ENCODE assay signal across 8 cellular contexts in genomic region chr18:44799422-44800421, GRCh38.
A peak's percentile ranks its signal among the peaks of the same experiment; 100 is the strongest.
DNase-seq lines count a peak whose midpoint lies in the region; ATAC-seq and TF ChIP-seq lines count a peak whose summit lies in the region.

No MANE protein-coding gene starts in this region.

- no peak overlapping the region for H4K91ac ChIP-seq in H9 (ENCODE audit: insufficient read length, low read depth, low read length)

- H3K79me1 ChIP-seq in H9 (ENCODE audit: insufficient read depth, low read depth, low read length, poor library complexity, severe bottlenecking), result no peaks in the 10 kb centered on the region

- peak; percentile 53 for ATAC-seq in GM21360 (IDR thresholded peaks at IDR 0.05; ENCODE audit: unreplicated experiment)
- peak; percentile 83 for ATAC-seq in HG03457 (IDR thresholded peaks at IDR 0.05; ENCODE audit: unreplicated experiment)

- H3K36me3 Mint-ChIP-seq in endothelial cell (ENCODE audit: low read depth, unreplicated experiment) (peaks cover 70% of the 10 kb centered on the region), H9 (ENCODE audit: insufficient read depth in 1 of 3, low read depth in 3 of 3) (peaks cover 5 to 12% (median 7%) of the 10 kb centered on the region in 3 experiments)

- no peak overlapping the region for H2BK15ac ChIP-seq in H9 (ENCODE audit: low read depth, low read length)

- CTCF ChIA-PET in GM10248 (lab: Yijun Ruan, JAX), result interaction anchor here (0.9 to 1.8 kb wide), 8 partner anchors 9 to 413 kb away, joined by 3 to 7 read pairs (median 4); no protein-coding TSS in a partner anchor

- no peak overlapping the region for H4K8ac ChIP-seq in H9 (replicated peaks; ENCODE audit: insufficient read length, low read depth, low read length)

- H3T11ph ChIP-seq in H9 (ENCODE audit: low read length), result no peak overlapping the region

- peaks cover 28% of the 10 kb centered on the region for H3K4me1 Mint-ChIP-seq in endothelial cell (ENCODE audit: unreplicated experiment)
- H3K4me1 Mint-ChIP-seq in H9, result peaks cover 20 to 22% of the 10 kb centered on the region in 2 experiments

- no peak overlapping the region for H4K5ac ChIP-seq in H9 (ENCODE audit: insufficient read length, low read depth, low read length)

- H2BK5ac ChIP-seq in H9 (ENCODE audit: insufficient read length, low read length), result no peak overlapping the region

- H4K20me1 ChIP-seq in H9 (ENCODE audit: control insufficient read depth, insufficient read depth, insufficient read length), result no peaks in the 10 kb centered on the region

- H3K27ac ChIP-seq in H9 (ENCODE audit: insufficient read length, low read depth, low read length), result no peak overlapping the region

- H3K79me2 ChIP-seq in H9 (ENCODE audit: insufficient read depth, low read length), result no peaks in the 10 kb centered on the region

- no peaks in the 10 kb centered on the region for H3K27me3 ChIP-seq in H9 (ENCODE audit: insufficient read depth, low read length)

- H3K27ac Mint-ChIP-seq in endothelial cell (ENCODE audit: unreplicated experiment) (no peak overlapping the region), H9 (no peak overlapping the region)

- H2BK12ac ChIP-seq in H9 (ENCODE audit: insufficient read length, low read depth, low read length), result no peak overlapping the region

- WGBS in H9 (ENCODE audit: extremely low coverage, insufficient read length, low lambda C conversion rate), result no CpG with 5 or more reads among the region's 5 CpGs

- POLR2A ChIA-PET in GM10248 (lab: Yijun Ruan, JAX), result no interaction called here

- TF ChIP-seq CTCF in GM10248 (IDR thresholded peaks at IDR 0.05; ENCODE audit: control extremely low read depth, extremely low read depth, low read depth, missing control alignments) (no peak), endothelial cell (IDR thresholded peaks at IDR 0.05; ENCODE audit: unreplicated experiment) (no peak), H9 (conservative IDR thresholded peaks at IDR 0.05) (no peak)

- no peak overlapping the region for H3K56ac ChIP-seq in H9 (ENCODE audit: insufficient read length, low read depth, low read length)

- H2AFZ ChIP-seq in H9 (ENCODE audit: low read length), result no peak overlapping the region

- H3K4me3 Mint-ChIP-seq in endothelial cell (ENCODE audit: unreplicated experiment), result peak overlapping the region; percentile 81
- no peak overlapping the region for H3K4me3 Mint-ChIP-seq in H9

- H2BK20ac ChIP-seq in H9 (ENCODE audit: low read depth, low read length, poor library complexity, severe bottlenecking), result no peak overlapping the region

- peaks cover 6% of the 10 kb centered on the region; the same call in 1 of the 2 replicates for H3K4me1 ChIP-seq in H9 (ENCODE audit: insufficient read depth, low read length)

- no peak overlapping the region for H3K9ac ChIP-seq in H9 (ENCODE audit: extremely low read depth, insufficient read length, low read length)

- H3K9me3 Mint-ChIP-seq in endothelial cell (ENCODE audit: unreplicated experiment), result peaks cover 3% of the 10 kb centered on the region
- peaks cover 3 to 5% of the 10 kb centered on the region in 2 experiments; a peak in 4 of 5 replicates for H3K9me3 Mint-ChIP-seq in H9

- no peak overlapping the region for H3K23ac ChIP-seq in H9 (ENCODE audit: insufficient read length, low read depth, low read length)

- H2AK5ac ChIP-seq in H9 (ENCODE audit: insufficient read length, low read length), result no peak overlapping the region

- DNase-seq in GM10248 (ENCODE audit: extremely low spot score) (peak; percentile 32), endothelial cell (ENCODE audit: low spot score) (no peak), T1000 (lab: John Stamatoyannopoulos, UW) (no peak), NCI-H1417 treated with DMSO at 0.1 percent for 48 hours (lab: John Stamatoyannopoulos, UW) (no peak), H4 (ENCODE audit: low spot score) (no peak), H9 (no peak)

- H3K23me2 ChIP-seq in H9 (ENCODE audit: insufficient read length, low read depth, low read length, poor library complexity, severe bottlenecking), result no peaks in the 10 kb centered on the region

- H3K14ac ChIP-seq in H9 (ENCODE audit: insufficient read depth, low read length), result no peak overlapping the region

- H2BK120ac ChIP-seq in H9 (ENCODE audit: low read depth, low read length, poor library complexity, severe bottlenecking), result no peak overlapping the region

- H3K27me3 Mint-ChIP-seq in endothelial cell (ENCODE audit: unreplicated experiment) (peaks cover 6% of the 10 kb centered on the region), H9 (ENCODE audit: low read depth) (no peaks in the 10 kb centered on the region; the same call in 1 of the 2 replicates)

- no peak overlapping the region for H3K18ac ChIP-seq in H9 (ENCODE audit: insufficient read length, low read depth, low read length)

- H3K9me3 ChIP-seq in H9 (ENCODE audit: control insufficient read depth, low read depth, low read length), result no peaks in the 10 kb centered on the region

- no peak overlapping the region for H3K4me2 ChIP-seq in H9 (ENCODE audit: insufficient read depth, insufficient read length, low read length)

- H3K4ac ChIP-seq in H9 (ENCODE audit: low read depth, low read length), result no peak overlapping the region
